ENCODE assay signal across 8 cellular contexts in genomic region chr6:112029045-112029822, GRCh38. TPM values are rescaled to one million over a fixed set of nuclear protein-coding genes. Genes with fewer than 3 reads are reported as not detected.
DNase-seq lines count a peak whose midpoint lies in the region; ATAC-seq and TF ChIP-seq lines count a peak whose summit lies in the region.

No MANE protein-coding gene starts in this region.

- H3K27me3 ChIP-seq in PC-3 (ENCODE audit: low read length), result no peaks in the 10 kb centered on the region
- H3K27me3 ChIP-seq in transverse colon, result no peaks in the 10 kb centered on the region

- H3K4me2 ChIP-seq in PC-3 (ENCODE audit: low read length), result no peak overlapping the region

- H3K4me3 Mint-ChIP-seq in activated T-cell treated with anti-CD3 and anti-CD28 coated beads, Interleukin-2, amount 50 U/mL, for 24 hours, result no peak overlapping the region
- H3K4me3 Mint-ChIP-seq in osteocyte (ENCODE audit: unreplicated experiment), result no peak overlapping the region

- TF ChIP-seq EP300 in transverse colon (IDR thresholded peaks at IDR 0.05; ENCODE audit: low read depth), result no peak

- POLR2A ChIA-PET in PC-3 (lab: Charles Lee; ENCODE audit: unreplicated experiment), result no interaction called here

- H3K4me3 ChIP-seq in PC-3 (ENCODE audit: low read length) (no peak overlapping the region), transverse colon (no peak overlapping the region)

- in situ Hi-C loops in transverse colon (cut with MboI; ENCODE audit: low pct_ligation_motif_present in 1 of 4, low pct_unique_long_range_greater_than_20kb in 1 of 4, low sequenced_read_pairs in 3 of 4), result loop anchor here in 1 of 4 donors (25.0 kb wide), 1 partner anchor 767 kb away; a partner anchor contains a TSS

- no peak for TF ChIP-seq POLR2A in transverse colon (IDR thresholded peaks at IDR 0.05)

- no peaks in the 10 kb centered on the region for H3K79me2 ChIP-seq in PC-3 (ENCODE audit: low read length)

- H3K36me3 ChIP-seq in PC-3 (ENCODE audit: low read depth, low read length), result no peaks in the 10 kb centered on the region
- no peaks in the 10 kb centered on the region for H3K36me3 ChIP-seq in transverse colon

- DNase-seq in HT-29 (ENCODE audit: low spot score) (peak; percentile 78), PC-3 (peak; percentile 63), fibroblast of peridontal ligament (ENCODE audit: extremely low read depth) (peak; percentile 66), osteocyte (ENCODE audit: extremely low spot score, unreplicated experiment) (no peak), transverse colon (peak; percentile 60)
- DNase-seq in activated T-cell treated with anti-CD3 and anti-CD28 coated beads, Interleukin-2, amount 50 U/mL, for 24 hours, result peak; percentile 76

- H3K4me1 ChIP-seq in PC-3 (ENCODE audit: insufficient read depth, low read length), result peaks cover 10% of the 10 kb centered on the region
- peaks cover 0 to 20% (median 15%) of the 10 kb centered on the region in 4 donors for H3K4me1 ChIP-seq in transverse colon

- H4K20me1 ChIP-seq in PC-3 (ENCODE audit: low read length), result no peaks in the 10 kb centered on the region

- peaks cover 36% of the 10 kb centered on the region for H3K36me3 Mint-ChIP-seq in activated T-cell treated with anti-CD3 and anti-CD28 coated beads, Interleukin-2, amount 50 U/mL, for 24 hours (ENCODE audit: low read depth)
- H3K36me3 Mint-ChIP-seq in osteocyte (ENCODE audit: unreplicated experiment), result no peaks in the 10 kb centered on the region

- intact Hi-C loops in PC-3 (cut with micrococcal nuclease) (no loop called here), transverse colon (cut with DNase I; ENCODE audit: low total_unique reads) (no loop called here)

- TF ChIP-seq CTCF in GM12874 (IDR thresholded peaks at IDR 0.05; ENCODE audit: insufficient read depth, low read depth, low read length), result peak; percentile 81
- peak; percentile 82 for TF ChIP-seq CTCF in PC-3 (conservative IDR thresholded peaks at IDR 0.05; ENCODE audit: low read depth, low read length)
- TF ChIP-seq CTCF in osteocyte (IDR thresholded peaks at IDR 0.05), result peak; percentile 69
- TF ChIP-seq CTCF in transverse colon (IDR thresholded peaks at IDR 0.05), result peak; percentile 44 to 55 (median 51)

- no TSS peak for BruUV-seq in PC-3 (replicated peaks; lab: Mats Ljungman, UMichigan)

- H3K4me1 Mint-ChIP-seq in activated T-cell treated with anti-CD3 and anti-CD28 coated beads, Interleukin-2, amount 50 U/mL, for 24 hours (ENCODE audit: low read depth), result peaks cover 82% of the 10 kb centered on the region
- H3K4me1 Mint-ChIP-seq in osteocyte (ENCODE audit: unreplicated experiment), result peaks cover 7% of the 10 kb centered on the region

- peaks cover 15% of the 10 kb centered on the region for H3K9me3 Mint-ChIP-seq in activated T-cell treated with anti-CD3 and anti-CD28 coated beads, Interleukin-2, amount 50 U/mL, for 24 hours
- peaks cover 5% of the 10 kb centered on the region for H3K9me3 Mint-ChIP-seq in osteocyte (ENCODE audit: unreplicated experiment)

- no peak overlapping the region for H3K9ac ChIP-seq in PC-3 (ENCODE audit: low read length)

- no peaks in the 10 kb centered on the region for H3K27me3 Mint-ChIP-seq in activated T-cell treated with anti-CD3 and anti-CD28 coated beads, Interleukin-2, amount 50 U/mL, for 24 hours
- H3K27me3 Mint-ChIP-seq in osteocyte (ENCODE audit: unreplicated experiment), result no peaks in the 10 kb centered on the region

- no peak overlapping the region for H3K27ac ChIP-seq in PC-3 (ENCODE audit: low read length)
- H3K27ac ChIP-seq in transverse colon, result peak overlapping the region in 1 of 4 donors; percentile 30

- CTCF ChIA-PET in PC-3 (lab: Charles Lee), result no interaction called here

- 81 to 89% methylated on average over 11 to 15 of the region's 15 CpGs for WGBS in transverse colon (ENCODE audit: low coverage in 1 of 2), 2 donors

- no peaks in the 10 kb centered on the region for H3F3A ChIP-seq in PC-3 (ENCODE audit: low read length, unreplicated experiment)

- peak overlapping the region; percentile 43 for H2AFZ ChIP-seq in PC-3 (ENCODE audit: low read length)

- H3K9me2 ChIP-seq in PC-3 (replicated peaks; ENCODE audit: low read length), result no peaks in the 10 kb centered on the region

- peak overlapping the region; percentile 90 for H3K27ac Mint-ChIP-seq in activated T-cell treated with anti-CD3 and anti-CD28 coated beads, Interleukin-2, amount 50 U/mL, for 24 hours
- no peak overlapping the region for H3K27ac Mint-ChIP-seq in osteocyte (ENCODE audit: unreplicated experiment)

- H3K9me3 ChIP-seq in PC-3 (ENCODE audit: low read length), result no peaks in the 10 kb centered on the region
- no peaks in the 10 kb centered on the region for H3K9me3 ChIP-seq in transverse colon

- no peak; the same call in 1 of the 2 replicates for ATAC-seq in PC-3
- no peak for ATAC-seq in GM18498 (IDR thresholded peaks at IDR 0.05; ENCODE audit: unreplicated experiment)

RNA-seq across cellular contexts. Expression of gene CCN6, which starts 24.7 kb away (rescaled TPM):
- total RNA-seq in HT-29 (2014; rRNA removed; shearing (Covaris generic)), result not detected in 2 replicates
- not detected in 2 replicates for total RNA-seq in PC-3 (2014; rRNA removed)
- total RNA-seq in osteocyte, result not detected in 2 replicates
- total RNA-seq in transverse colon, result not detected

RNA-seq across cellular contexts. Expression of gene TUBE1, which starts 58.0 kb away (rescaled TPM):
- total RNA-seq in HT-29 (2014; rRNA removed; shearing (Covaris generic)), result 9.5 and 11.6 TPM in 2 replicates
- 9.5 and 9.6 TPM in 2 replicates for total RNA-seq in PC-3 (2014; rRNA removed)
- 27.2 and 27.6 TPM in 2 replicates for total RNA-seq in osteocyte
- 10 to 100 TPM; 15.9 to 48.4 (median 26.5) TPM for total RNA-seq in transverse colon

RNA-seq across cellular contexts. Expression of gene FAM229B, which starts 58.2 kb away (rescaled TPM):
- total RNA-seq in HT-29 (2014; rRNA removed; shearing (Covaris generic)), result 0.20 and 0.89 TPM in 2 replicates
- 2.8 and 6.7 TPM in 2 replicates for total RNA-seq in PC-3 (2014; rRNA removed)
- 27.5 and 29.2 TPM in 2 replicates for total RNA-seq in osteocyte
- total RNA-seq in transverse colon, result 10 to 100 TPM in 1 of 4 donors, 1 to 10 TPM in 2, not detected in 1; 2.2 to 81.4 (median 8.7) TPM
